1 cellular context compared by ENCODE assay signal in the genomic region with DNA sequence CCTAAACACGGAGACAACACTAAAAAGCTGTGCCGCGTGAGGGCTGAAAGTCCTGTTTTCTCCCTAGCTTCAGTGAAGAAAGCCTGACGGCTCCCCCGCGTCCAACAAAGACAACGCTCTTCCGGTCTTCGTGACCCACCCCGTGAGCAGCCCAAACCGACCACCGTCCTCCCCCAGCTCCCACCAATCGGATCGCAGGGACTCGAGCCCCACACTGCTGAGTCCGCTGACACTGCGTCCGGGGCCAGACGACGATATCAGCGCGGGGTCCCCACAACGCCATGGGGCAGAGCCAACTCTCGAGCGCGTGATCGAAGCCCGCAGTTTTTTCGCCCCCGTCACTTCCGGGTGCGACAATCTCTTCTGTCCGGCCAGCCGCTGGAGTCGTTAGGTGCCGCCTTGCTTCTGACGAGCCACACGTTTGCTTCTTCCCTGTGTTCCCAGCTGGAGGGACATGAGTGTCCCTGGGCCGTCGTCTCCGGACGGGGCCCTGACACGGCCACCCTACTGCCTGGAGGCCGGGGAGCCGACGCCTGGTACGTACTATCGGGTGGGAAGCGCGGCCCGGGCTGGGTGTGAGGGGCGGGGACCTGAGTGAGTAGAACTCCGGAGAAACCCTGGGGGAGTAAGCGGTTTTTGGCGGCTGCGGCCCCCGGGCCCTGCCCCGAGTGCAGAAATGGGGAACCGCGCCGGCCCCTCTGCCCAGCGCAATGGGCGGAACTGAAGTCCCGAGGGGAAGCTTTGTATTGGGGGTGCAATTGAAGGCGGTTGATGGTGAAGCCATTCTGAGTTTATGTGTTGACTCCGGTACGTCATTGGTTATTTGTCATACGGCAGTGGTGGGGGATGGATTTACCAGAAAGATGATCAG.
TF ChIP-seq lines count a peak whose summit lies in the region.

A gene with protein sequence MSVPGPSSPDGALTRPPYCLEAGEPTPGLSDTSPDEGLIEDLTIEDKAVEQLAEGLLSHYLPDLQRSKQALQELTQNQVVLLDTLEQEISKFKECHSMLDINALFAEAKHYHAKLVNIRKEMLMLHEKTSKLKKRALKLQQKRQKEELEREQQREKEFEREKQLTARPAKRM (plus strand): TSS at position 390 of the 871 bp plus-strand sequence. CDS start 65 bp downstream, at position 455.

TF ChIP-seq in HEK293, 187 proteins besides CTCF, POLR2A, EP300 and RAD21 (continued from another document):
- TF ChIP-seq, protein P1, sequence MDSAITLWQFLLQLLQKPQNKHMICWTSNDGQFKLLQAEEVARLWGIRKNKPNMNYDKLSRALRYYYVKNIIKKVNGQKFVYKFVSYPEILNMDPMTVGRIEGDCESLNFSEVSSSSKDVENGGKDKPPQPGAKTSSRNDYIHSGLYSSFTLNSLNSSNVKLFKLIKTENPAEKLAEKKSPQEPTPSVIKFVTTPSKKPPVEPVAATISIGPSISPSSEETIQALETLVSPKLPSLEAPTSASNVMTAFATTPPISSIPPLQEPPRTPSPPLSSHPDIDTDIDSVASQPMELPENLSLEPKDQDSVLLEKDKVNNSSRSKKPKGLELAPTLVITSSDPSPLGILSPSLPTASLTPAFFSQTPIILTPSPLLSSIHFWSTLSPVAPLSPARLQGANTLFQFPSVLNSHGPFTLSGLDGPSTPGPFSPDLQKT (IDR thresholded peaks at IDR 0.05; ENCODE audit: borderline replicate concordance, low read depth, low read length) = no peak
- TF ChIP-seq MZF1 (tag by site-specific recombination; IDR thresholded peaks at IDR 0.05; ENCODE audit: borderline replicate concordance) = peak; percentile 58; the same call in 1 of the 2 replicates
- TF ChIP-seq, protein P2, sequence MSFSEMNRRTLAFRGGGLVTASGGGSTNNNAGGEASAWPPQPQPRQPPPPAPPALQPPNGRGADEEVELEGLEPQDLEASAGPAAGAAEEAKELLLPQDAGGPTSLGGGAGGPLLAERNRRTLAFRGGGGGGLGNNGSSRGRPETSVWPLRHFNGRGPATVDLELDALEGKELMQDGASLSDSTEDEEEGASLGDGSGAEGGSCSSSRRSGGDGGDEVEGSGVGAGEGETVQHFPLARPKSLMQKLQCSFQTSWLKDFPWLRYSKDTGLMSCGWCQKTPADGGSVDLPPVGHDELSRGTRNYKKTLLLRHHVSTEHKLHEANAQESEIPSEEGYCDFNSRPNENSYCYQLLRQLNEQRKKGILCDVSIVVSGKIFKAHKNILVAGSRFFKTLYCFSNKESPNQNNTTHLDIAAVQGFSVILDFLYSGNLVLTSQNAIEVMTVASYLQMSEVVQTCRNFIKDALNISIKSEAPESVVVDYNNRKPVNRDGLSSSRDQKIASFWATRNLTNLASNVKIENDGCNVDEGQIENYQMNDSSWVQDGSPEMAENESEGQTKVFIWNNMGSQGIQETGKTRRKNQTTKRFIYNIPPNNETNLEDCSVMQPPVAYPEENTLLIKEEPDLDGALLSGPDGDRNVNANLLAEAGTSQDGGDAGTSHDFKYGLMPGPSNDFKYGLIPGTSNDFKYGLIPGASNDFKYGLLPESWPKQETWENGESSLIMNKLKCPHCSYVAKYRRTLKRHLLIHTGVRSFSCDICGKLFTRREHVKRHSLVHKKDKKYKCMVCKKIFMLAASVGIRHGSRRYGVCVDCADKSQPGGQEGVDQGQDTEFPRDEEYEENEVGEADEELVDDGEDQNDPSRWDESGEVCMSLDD (tag by site-specific recombination; IDR thresholded peaks at IDR 0.05) = peak; percentile 59
- TF ChIP-seq ZNF112 (tag by site-specific recombination; IDR thresholded peaks at IDR 0.05) = no peak
- TF ChIP-seq GFI1B (tag by site-specific recombination; IDR thresholded peaks at IDR 0.05) = no peak
- 0 out of 2 replicates have a peak, but pooled peaks have one; percentile 63 for TF ChIP-seq ZSCAN30 (tag by site-specific recombination; IDR thresholded peaks at IDR 0.05)
- TF ChIP-seq ZNF530 (tag by site-specific recombination; IDR thresholded peaks at IDR 0.05; ENCODE audit: low read depth) = no peak
- TF ChIP-seq ZNF214 (tag by site-specific recombination; IDR thresholded peaks at IDR 0.05; ENCODE audit: borderline replicate concordance) = no peak
